1 cellular context compared by ENCODE assay signal in the genomic region with DNA sequence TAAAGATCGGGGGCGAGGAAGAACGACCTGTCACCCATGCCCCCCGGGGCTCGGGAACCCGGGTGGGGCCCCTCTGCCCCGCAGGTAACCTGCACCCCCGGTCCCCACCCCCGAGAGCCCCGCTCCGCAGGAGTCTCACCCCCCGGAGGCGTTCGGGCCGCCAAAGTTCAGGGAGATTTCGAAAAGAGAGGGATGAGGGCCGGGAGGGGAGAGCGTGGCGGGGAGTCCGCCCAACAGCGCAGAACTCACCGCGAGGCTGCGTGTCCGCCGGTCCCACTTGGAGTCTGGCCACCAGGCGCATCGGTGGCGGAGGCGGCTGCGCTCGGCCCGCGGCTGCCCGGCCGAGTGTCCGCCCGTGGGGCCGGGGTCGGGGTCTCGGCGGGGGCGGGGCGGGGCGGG.
TF ChIP-seq lines count a peak whose summit lies in the region.

PHF19 (minus strand) TSS at position 347 of the 399 bp plus-strand sequence. CDS start 2,447 bp downstream, outside the sequence.

TF ChIP-seq in IMR-90, 13 proteins besides CTCF, POLR2A, EP300 and RAD21 (continued from another document):
- TF ChIP-seq, protein P1, sequence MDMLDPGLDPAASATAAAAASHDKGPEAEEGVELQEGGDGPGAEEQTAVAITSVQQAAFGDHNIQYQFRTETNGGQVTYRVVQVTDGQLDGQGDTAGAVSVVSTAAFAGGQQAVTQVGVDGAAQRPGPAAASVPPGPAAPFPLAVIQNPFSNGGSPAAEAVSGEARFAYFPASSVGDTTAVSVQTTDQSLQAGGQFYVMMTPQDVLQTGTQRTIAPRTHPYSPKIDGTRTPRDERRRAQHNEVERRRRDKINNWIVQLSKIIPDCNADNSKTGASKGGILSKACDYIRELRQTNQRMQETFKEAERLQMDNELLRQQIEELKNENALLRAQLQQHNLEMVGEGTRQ (IDR thresholded peaks at IDR 0.05; ENCODE audit: low read depth, low read length): no peak
- TF ChIP-seq RFX5 (IDR thresholded peaks at IDR 0.05; ENCODE audit: low read depth, low read length) (no peak), BHLHE40 (IDR thresholded peaks at IDR 0.05; ENCODE audit: low read depth, low read length) (no peak), FOS (IDR thresholded peaks at IDR 0.05; ENCODE audit: low read depth, low read length) (no peak), MAFK (IDR thresholded peaks at IDR 0.05; ENCODE audit: low read depth, low read length) (no peak), MXI1 (IDR thresholded peaks at IDR 0.05; ENCODE audit: borderline replicate concordance, low read depth, low read length) (no peak)
